In the genomic region with DNA sequence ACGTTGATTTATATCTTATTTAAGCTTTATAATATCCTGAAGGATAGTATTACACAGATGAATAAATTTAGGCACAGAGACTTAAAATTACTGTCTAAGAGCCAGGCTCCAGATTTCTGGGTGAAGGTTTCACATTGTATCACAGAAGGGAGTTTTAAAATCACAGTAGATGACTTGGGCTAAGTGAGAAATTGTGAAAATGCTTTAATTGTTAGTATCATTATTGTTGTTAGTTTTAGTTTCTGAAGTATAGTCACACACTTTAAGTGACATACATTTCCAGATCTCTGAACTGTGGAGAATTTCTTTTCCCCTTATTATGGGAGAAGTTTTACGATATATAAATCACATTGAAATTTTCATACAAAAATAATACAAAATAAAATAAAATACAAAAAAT, we compare ENCODE assay signal across 1 cellular context.
TF ChIP-seq lines count a peak whose summit lies in the region.

No MANE protein-coding gene starts in this region.

TF ChIP-seq in HEK293, 187 proteins besides CTCF, POLR2A, EP300 and RAD21:
- TF ChIP-seq, protein P1, sequence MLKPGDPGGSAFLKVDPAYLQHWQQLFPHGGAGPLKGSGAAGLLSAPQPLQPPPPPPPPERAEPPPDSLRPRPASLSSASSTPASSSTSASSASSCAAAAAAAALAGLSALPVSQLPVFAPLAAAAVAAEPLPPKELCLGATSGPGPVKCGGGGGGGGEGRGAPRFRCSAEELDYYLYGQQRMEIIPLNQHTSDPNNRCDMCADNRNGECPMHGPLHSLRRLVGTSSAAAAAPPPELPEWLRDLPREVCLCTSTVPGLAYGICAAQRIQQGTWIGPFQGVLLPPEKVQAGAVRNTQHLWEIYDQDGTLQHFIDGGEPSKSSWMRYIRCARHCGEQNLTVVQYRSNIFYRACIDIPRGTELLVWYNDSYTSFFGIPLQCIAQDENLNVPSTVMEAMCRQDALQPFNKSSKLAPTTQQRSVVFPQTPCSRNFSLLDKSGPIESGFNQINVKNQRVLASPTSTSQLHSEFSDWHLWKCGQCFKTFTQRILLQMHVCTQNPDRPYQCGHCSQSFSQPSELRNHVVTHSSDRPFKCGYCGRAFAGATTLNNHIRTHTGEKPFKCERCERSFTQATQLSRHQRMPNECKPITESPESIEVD (tag by site-specific recombination; IDR thresholded peaks at IDR 0.05), result peak; percentile 38; the same call in 1 of the 2 replicates
- TF ChIP-seq, protein P2, sequence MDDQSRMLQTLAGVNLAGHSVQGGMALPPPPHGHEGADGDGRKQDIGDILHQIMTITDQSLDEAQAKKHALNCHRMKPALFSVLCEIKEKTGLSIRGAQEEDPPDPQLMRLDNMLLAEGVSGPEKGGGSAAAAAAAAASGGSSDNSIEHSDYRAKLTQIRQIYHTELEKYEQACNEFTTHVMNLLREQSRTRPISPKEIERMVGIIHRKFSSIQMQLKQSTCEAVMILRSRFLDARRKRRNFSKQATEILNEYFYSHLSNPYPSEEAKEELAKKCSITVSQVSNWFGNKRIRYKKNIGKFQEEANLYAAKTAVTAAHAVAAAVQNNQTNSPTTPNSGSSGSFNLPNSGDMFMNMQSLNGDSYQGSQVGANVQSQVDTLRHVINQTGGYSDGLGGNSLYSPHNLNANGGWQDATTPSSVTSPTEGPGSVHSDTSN (CRISPR knock-in tag; IDR thresholded peaks at IDR 0.05), result no peak
